18 cellular contexts compared by ENCODE assay signal in genomic region chr2:42953216-42953615, GRCh38.
A peak's percentile ranks its signal among the peaks of the same experiment; 100 is the strongest.
DNase-seq lines count a peak whose midpoint lies in the region; ATAC-seq, FAIRE-seq and TF ChIP-seq lines count a peak whose summit lies in the region.
"Had no signal": no experiment of that assay in that cellular context is flagged by ENCODE, and none has a peak within 500 bp of the region (broad histone marks: within the 10 kb centered on the region; RNA-seq: fewer than 3 reads in every experiment).

No MANE protein-coding gene starts in this region.

- no peaks in the 10 kb centered on the region for H3K9me3 Mint-ChIP-seq in WTC11
- H3K9me3 Mint-ChIP-seq in activated T-cell treated with anti-CD3 and anti-CD28 coated beads, Interleukin-2, amount 50 U/mL, for 24 hours, result no peaks in the 10 kb centered on the region

- H3K4me2 ChIP-seq in DND-41 (ENCODE audit: insufficient read depth, low read length), result no peak overlapping the region
- H3K4me2 ChIP-seq: KMS-11 had no signal

- no peak for TF ChIP-seq CTCF in DND-41 (IDR thresholded peaks at IDR 0.05; ENCODE audit: borderline replicate concordance, extremely low read depth, low read length, poor library complexity, severe bottlenecking)
- TF ChIP-seq CTCF in WTC11 (IDR thresholded peaks at IDR 0.05), result no peak

- POLR2A ChIA-PET in WTC11 (lab: Charles Lee), result no interaction called here

- no peak overlapping the region for H3K9ac ChIP-seq in DND-41 (ENCODE audit: low read depth, low read length)
- H3K9ac ChIP-seq: KMS-11 had no signal

- DNase-seq in DND-41 (no peak), NCI-H2107 treated with DMSO at 0.1 percent for 48 hours (lab: John Stamatoyannopoulos, UW; ENCODE audit: unreplicated experiment) (peak; percentile 55), WTC11 (ENCODE audit: low spot score) (no peak), small intestine (peak; percentile 45), middle frontal gyrus (ENCODE audit: extremely low spot score, low spot score) (no peak), HAP-1 (ENCODE audit: low spot score in 2 of 2) (no peak)
- no peak for DNase-seq in activated T-cell treated with anti-CD3 and anti-CD28 coated beads, Interleukin-2, amount 50 U/mL, for 24 hours
- no peak for DNase-seq in activated T-cell treated with anti-CD3 and anti-CD28 coated beads, Interleukin-2, amount 50 U/mL, for 48 hours
- DNase-seq: activated naive CD4-positive, alpha-beta T cell; aorta; effector CD4-positive, alpha-beta T cell; Right ventricle myocardium superior; stimulated activated CD4-positive, alpha-beta T cell treated with anti-CD3 and anti-CD28 coated beads, Interleukin-15, amount 100 ng/mL, for 24 hours; T-helper 1 cell had no signal

- H3K4me1 ChIP-seq in DND-41 (ENCODE audit: insufficient read depth, low read length), result peaks cover 32% of the 10 kb centered on the region
- H3K4me1 ChIP-seq in small intestine (ENCODE audit: control insufficient read depth in 2 of 2, insufficient read depth in 1 of 2, low read depth in 1 of 2, low read length in 1 of 2), result peaks cover 0 to 9% of the 10 kb centered on the region in 2 donors
- peaks cover 10% of the 10 kb centered on the region for H3K4me1 ChIP-seq in HAP-1

- H3K9me3 ChIP-seq in DND-41 (ENCODE audit: insufficient read depth, low read length, severe bottlenecking), result no peaks in the 10 kb centered on the region
- H3K9me3 ChIP-seq in small intestine (ENCODE audit: control insufficient read depth, low read depth), result no peaks in the 10 kb centered on the region
- no peaks in the 10 kb centered on the region for H3K9me3 ChIP-seq in HAP-1
- H3K9me3 ChIP-seq: esophagus muscularis mucosa, right atrium auricular region had no signal

- H4K20me1 ChIP-seq in DND-41 (ENCODE audit: insufficient read depth, low read length), result no peaks in the 10 kb centered on the region

- H3K36me3 ChIP-seq in DND-41 (ENCODE audit: insufficient read depth, low read length) (no peaks in the 10 kb centered on the region), small intestine (ENCODE audit: control insufficient read depth in 2 of 2, insufficient read depth in 2 of 2, low read length in 2 of 2) (no peaks in the 10 kb centered on the region), HAP-1 (replicated peaks) (no peaks in the 10 kb centered on the region)
- H3K36me3 ChIP-seq: esophagus muscularis mucosa, right atrium auricular region had no signal

- 26 to 59% (median 34%) methylated on average over 7 of the region's 7 CpGs for WGBS in small intestine, 3 donors

- CTCF ChIA-PET in WTC11 (lab: Charles Lee), result interaction anchor here (0.7 to 1.2 kb wide), 6 partner anchors 22 to 227 kb away, joined by 3 to 6 read pairs (median 4); no protein-coding TSS in a partner anchor

- peak overlapping the region; percentile 8; the same call in 1 of the 2 replicates for H3K27ac ChIP-seq in DND-41 (ENCODE audit: low read length)
- no peak overlapping the region for H3K27ac ChIP-seq in small intestine (ENCODE audit: low read depth in 1 of 2, low read length in 1 of 2)
- H3K27ac ChIP-seq: KMS-11, VCaP had no signal

- peaks cover 35% of the 10 kb centered on the region for H3K4me1 Mint-ChIP-seq in WTC11
- no peaks in the 10 kb centered on the region for H3K4me1 Mint-ChIP-seq in activated T-cell treated with anti-CD3 and anti-CD28 coated beads, Interleukin-2, amount 50 U/mL, for 24 hours (ENCODE audit: low read depth)

- in situ Hi-C loops in HAP-1 (cut with MboI; ENCODE audit: low sequenced_read_pairs), result no loop called here

- no peak overlapping the region for H2AFZ ChIP-seq in DND-41 (ENCODE audit: low read depth, low read length)

- no peaks in the 10 kb centered on the region for H3K36me3 Mint-ChIP-seq in WTC11
- H3K36me3 Mint-ChIP-seq in activated T-cell treated with anti-CD3 and anti-CD28 coated beads, Interleukin-2, amount 50 U/mL, for 24 hours (ENCODE audit: low read depth), result no peaks in the 10 kb centered on the region

- no peak overlapping the region for H3K4me3 Mint-ChIP-seq in WTC11
- no peak overlapping the region for H3K4me3 Mint-ChIP-seq in activated T-cell treated with anti-CD3 and anti-CD28 coated beads, Interleukin-2, amount 50 U/mL, for 24 hours

- no peaks in the 10 kb centered on the region for H3K27me3 Mint-ChIP-seq in WTC11 (ENCODE audit: low read depth)
- no peaks in the 10 kb centered on the region for H3K27me3 Mint-ChIP-seq in activated T-cell treated with anti-CD3 and anti-CD28 coated beads, Interleukin-2, amount 50 U/mL, for 24 hours

- no peak overlapping the region for H3K27ac Mint-ChIP-seq in WTC11
- no peak overlapping the region for H3K27ac Mint-ChIP-seq in activated T-cell treated with anti-CD3 and anti-CD28 coated beads, Interleukin-2, amount 50 U/mL, for 24 hours

- no peak for FAIRE-seq in small intestine (lab: Jason Lieb, UNC)

- H3K79me2 ChIP-seq in DND-41 (ENCODE audit: insufficient read depth, low read length), result no peaks in the 10 kb centered on the region

- no peak overlapping the region for H3K4me3 ChIP-seq in DND-41 (ENCODE audit: low read depth in 1 of 2, low read length in 2 of 2)
- H3K4me3 ChIP-seq in small intestine (ENCODE audit: low read depth in 1 of 2, low read length in 2 of 2), result no peak overlapping the region
- H3K4me3 ChIP-seq in HAP-1, result no peak overlapping the region
- H3K4me3 ChIP-seq: esophagus muscularis mucosa, right atrium auricular region had no signal

- H3K27me3 ChIP-seq in DND-41 (ENCODE audit: insufficient read depth, low read length, poor library complexity) (no peaks in the 10 kb centered on the region), small intestine (ENCODE audit: control insufficient read depth in 2 of 2, insufficient read depth in 2 of 2, low read length in 2 of 2) (no peaks in the 10 kb centered on the region), HAP-1 (ENCODE audit: low read depth) (no peaks in the 10 kb centered on the region)
- H3K27me3 ChIP-seq: esophagus muscularis mucosa, right atrium auricular region had no signal

- ATAC-seq in DND-41 (ENCODE audit: insufficient read depth, low read depth) (no peak), WTC11 (peak; percentile 45)

TF ChIP-seq in WTC11, 78 proteins besides CTCF, POLR2A, EP300 and RAD21 (continues in another document):
- TF ChIP-seq NFE2L1 (CRISPR knock-in tag; IDR thresholded peaks at IDR 0.05) (no peak), ZMAT4 (CRISPR knock-in tag; IDR thresholded peaks at IDR 0.05) (no peak), ZNF396 (CRISPR knock-in tag; IDR thresholded peaks at IDR 0.05; ENCODE audit: borderline replicate concordance) (no peak), HMGA2 (CRISPR knock-in tag; IDR thresholded peaks at IDR 0.05) (no peak), TP53 (CRISPR knock-in tag; IDR thresholded peaks at IDR 0.05) (no peak), PREB (CRISPR knock-in tag; IDR thresholded peaks at IDR 0.05; ENCODE audit: borderline replicate concordance) (no peak)
- TF ChIP-seq, protein P1, sequence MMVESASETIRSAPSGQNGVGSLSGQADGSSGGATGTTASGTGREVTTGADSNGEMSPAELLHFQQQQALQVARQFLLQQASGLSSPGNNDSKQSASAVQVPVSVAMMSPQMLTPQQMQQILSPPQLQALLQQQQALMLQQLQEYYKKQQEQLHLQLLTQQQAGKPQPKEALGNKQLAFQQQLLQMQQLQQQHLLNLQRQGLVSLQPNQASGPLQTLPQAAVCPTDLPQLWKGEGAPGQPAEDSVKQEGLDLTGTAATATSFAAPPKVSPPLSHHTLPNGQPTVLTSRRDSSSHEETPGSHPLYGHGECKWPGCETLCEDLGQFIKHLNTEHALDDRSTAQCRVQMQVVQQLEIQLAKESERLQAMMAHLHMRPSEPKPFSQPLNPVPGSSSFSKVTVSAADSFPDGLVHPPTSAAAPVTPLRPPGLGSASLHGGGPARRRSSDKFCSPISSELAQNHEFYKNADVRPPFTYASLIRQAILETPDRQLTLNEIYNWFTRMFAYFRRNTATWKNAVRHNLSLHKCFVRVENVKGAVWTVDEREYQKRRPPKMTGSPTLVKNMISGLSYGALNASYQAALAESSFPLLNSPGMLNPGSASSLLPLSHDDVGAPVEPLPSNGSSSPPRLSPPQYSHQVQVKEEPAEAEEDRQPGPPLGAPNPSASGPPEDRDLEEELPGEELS (CRISPR knock-in tag; IDR thresholded peaks at IDR 0.05), result no peak
- TF ChIP-seq, protein P2, sequence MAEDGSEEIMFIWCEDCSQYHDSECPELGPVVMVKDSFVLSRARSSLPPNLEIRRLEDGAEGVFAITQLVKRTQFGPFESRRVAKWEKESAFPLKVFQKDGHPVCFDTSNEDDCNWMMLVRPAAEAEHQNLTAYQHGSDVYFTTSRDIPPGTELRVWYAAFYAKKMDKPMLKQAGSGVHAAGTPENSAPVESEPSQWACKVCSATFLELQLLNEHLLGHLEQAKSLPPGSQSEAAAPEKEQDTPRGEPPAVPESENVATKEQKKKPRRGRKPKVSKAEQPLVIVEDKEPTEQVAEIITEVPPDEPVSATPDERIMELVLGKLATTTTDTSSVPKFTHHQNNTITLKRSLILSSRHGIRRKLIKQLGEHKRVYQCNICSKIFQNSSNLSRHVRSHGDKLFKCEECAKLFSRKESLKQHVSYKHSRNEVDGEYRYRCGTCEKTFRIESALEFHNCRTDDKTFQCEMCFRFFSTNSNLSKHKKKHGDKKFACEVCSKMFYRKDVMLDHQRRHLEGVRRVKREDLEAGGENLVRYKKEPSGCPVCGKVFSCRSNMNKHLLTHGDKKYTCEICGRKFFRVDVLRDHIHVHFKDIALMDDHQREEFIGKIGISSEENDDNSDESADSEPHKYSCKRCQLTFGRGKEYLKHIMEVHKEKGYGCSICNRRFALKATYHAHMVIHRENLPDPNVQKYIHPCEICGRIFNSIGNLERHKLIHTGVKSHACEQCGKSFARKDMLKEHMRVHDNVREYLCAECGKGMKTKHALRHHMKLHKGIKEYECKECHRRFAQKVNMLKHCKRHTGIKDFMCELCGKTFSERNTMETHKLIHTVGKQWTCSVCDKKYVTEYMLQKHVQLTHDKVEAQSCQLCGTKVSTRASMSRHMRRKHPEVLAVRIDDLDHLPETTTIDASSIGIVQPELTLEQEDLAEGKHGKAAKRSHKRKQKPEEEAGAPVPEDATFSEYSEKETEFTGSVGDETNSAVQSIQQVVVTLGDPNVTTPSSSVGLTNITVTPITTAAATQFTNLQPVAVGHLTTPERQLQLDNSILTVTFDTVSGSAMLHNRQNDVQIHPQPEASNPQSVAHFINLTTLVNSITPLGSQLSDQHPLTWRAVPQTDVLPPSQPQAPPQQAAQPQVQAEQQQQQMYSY (CRISPR knock-in tag; IDR thresholded peaks at IDR 0.05), result no peak

Comparison
In these comparisons a context has a peak if more than half of its experiments do, and no peak if none do; other contexts are left out.
1. DNase-seq: peak in NCI-H2107 treated with DMSO at 0.1 percent for 48 hours (single experiment) and small intestine (single experiment); none in DND-41 (single experiment), WTC11 (single experiment), activated T-cell treated with anti-CD3 and anti-CD28 coated beads, Interleukin-2, amount 50 U/mL, for 24 hours (single experiment), activated T-cell treated with anti-CD3 and anti-CD28 coated beads, Interleukin-2, amount 50 U/mL, for 48 hours (0 of 2), middle frontal gyrus (single experiment) and HAP-1 (0 of 2).